1 cellular context compared by ENCODE assay signal in genomic region chr2:68086166-68086565, GRCh38.
TF ChIP-seq lines count a peak whose summit lies in the region.

No MANE protein-coding gene starts in this region.

TF ChIP-seq in SK-N-SH, 30 proteins besides CTCF, POLR2A, EP300 and RAD21 (continued from another document):
- no peak for TF ChIP-seq REST (IDR thresholded peaks at IDR 0.05; ENCODE audit: low read depth, low read length)
